Comparison of ENCODE assay signal across 10 cellular contexts in the genomic region with DNA sequence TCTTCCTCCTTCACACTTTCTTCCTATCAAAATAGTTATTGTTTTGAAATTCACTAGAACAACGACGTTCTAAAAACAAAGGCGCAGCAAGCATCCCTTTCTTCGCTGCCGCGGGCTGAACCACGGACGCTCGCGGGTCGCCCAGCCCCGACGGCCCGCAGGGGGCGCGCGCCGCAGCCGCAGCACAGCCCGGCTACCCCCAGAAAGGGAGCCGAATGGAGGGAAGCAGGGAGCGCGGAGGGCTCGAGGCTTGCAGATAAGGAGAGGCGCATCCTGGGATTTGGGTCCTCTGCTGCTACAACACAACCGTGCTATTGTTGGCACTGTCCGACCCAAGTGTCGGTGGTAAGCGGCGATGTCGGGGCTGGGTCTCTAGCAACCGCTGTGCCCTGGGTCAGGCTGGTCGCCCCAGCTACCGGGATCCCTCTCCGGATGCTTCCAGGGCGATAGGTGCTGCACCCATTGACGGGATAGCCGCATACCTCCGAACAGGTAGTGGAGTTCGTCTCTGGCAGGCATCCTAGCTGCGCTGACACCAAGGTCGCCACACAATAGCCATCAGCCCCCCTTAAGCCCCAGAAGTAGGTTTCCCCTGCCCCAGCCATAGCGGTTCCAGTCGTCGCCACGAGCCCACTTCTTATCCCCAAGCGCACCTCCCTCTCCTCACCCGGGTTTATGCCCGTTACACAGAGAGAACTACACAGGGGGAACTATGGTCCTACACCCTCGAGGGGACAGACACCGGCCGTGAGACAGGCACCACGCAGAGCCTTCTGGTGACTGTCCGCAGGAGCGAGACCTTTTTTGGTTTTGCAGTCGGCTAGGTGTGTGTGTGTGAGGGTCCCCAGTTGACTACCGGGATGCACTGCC. TPM values are rescaled to one million over a fixed set of nuclear protein-coding genes. Genes with fewer than 3 reads are reported as not detected.
DNase-seq lines count a peak whose midpoint lies in the region; ATAC-seq and TF ChIP-seq lines count a peak whose summit lies in the region.
"Had no signal": no experiment of that assay in that cellular context is flagged by ENCODE, and none has a peak within 500 bp of the region (broad histone marks: within the 10 kb centered on the region; RNA-seq: fewer than 3 reads in every experiment).

No MANE protein-coding gene starts in this region.

- H3K4me1 ChIP-seq in left ventricle myocardium inferior, result peaks cover 61% of the 10 kb centered on the region
- H3K4me1 ChIP-seq in spleen, result peaks cover 6 to 82% (median 62%) of the 10 kb centered on the region in 6 donors

- TF ChIP-seq CTCF in VCaP (conservative IDR thresholded peaks at IDR 0.05), result peak; percentile 28
- peak; percentile 58 for TF ChIP-seq CTCF in left ventricle myocardium inferior (IDR thresholded peaks at IDR 0.05; ENCODE audit: borderline replicate concordance)
- TF ChIP-seq CTCF in spleen (IDR thresholded peaks at IDR 0.05 in 8 of 11, conservative IDR thresholded peaks at IDR 0.05 in 3 of 11), result peak in 6 of 11 experiments; percentile 6 to 54 (median 40)

- no peaks in the 10 kb centered on the region for H3K36me3 ChIP-seq in left ventricle myocardium inferior
- no peaks in the 10 kb centered on the region for H3K36me3 ChIP-seq in spleen

- 2 to 5% (median 4%) methylated on average over 36 to 57 of the region's 57 CpGs for WGBS in spleen, 5 donors

- H3K9me3 ChIP-seq in left ventricle myocardium inferior (replicated peaks), result no peaks in the 10 kb centered on the region
- peaks cover 0 to 6% (median 0%) of the 10 kb centered on the region in 8 donors for H3K9me3 ChIP-seq in spleen

- H3K4me3 ChIP-seq in left ventricle myocardium inferior (no peak overlapping the region), spleen (peak overlapping the region in 2 of 8 donors; percentile 13 to 34)

- intact Hi-C loops in left ventricle myocardium inferior (cut with micrococcal nuclease) (loop anchor here (5.0 to 10.0 kb wide), 2 partner anchors 411 to 933 kb away; no protein-coding TSS in a partner anchor), spleen (cut with DNase I; ENCODE audit: low total_unique reads) (no loop called here)

- no peak for TF ChIP-seq POLR2A in spleen (IDR thresholded peaks at IDR 0.05)

- H3K27ac ChIP-seq in VCaP, result no peak overlapping the region
- H3K27ac ChIP-seq in left ventricle myocardium inferior (replicated peaks), result no peak overlapping the region
- H3K27ac ChIP-seq in spleen, result no peak overlapping the region
- H3K27ac ChIP-seq: KMS-11 had no signal

- DNase-seq in NCI-H2081 (lab: John Stamatoyannopoulos, UW) (peak; percentile 62 to 63), NCI-H2081 treated with DMSO at 0.1 percent for 48 hours (lab: John Stamatoyannopoulos, UW) (no peak), left ventricle myocardium inferior (no peak), spleen (peak; percentile 74), NCI-H2107 (lab: John Stamatoyannopoulos, UW) (no peak)
- DNase-seq in NK-92 treated with Interleukin-12 subunit alpha and Interleukin-12 subunit beta, amount 100 ng/mL, for 24 hours (lab: John Stamatoyannopoulos, UW), result no peak
- DNase-seq: AML-193 had no signal

- H3K27me3 ChIP-seq in left ventricle myocardium inferior (ENCODE audit: low read depth) (peaks cover 100% of the 10 kb centered on the region), spleen (replicated peaks in 1 of 7) (peaks cover 20 to 100% (median 86%) of the 10 kb centered on the region in 7 donors)

- ATAC-seq in GM21786 (IDR thresholded peaks at IDR 0.05; ENCODE audit: unreplicated experiment), result no peak

RNA-seq across cellular contexts. Expression of gene ONECUT1, which starts 6.0 kb away (rescaled TPM):
- not detected for total RNA-seq in left ventricle myocardium inferior
- total RNA-seq in spleen, result not detected
- polyA plus RNA-seq in spleen, result not detected

Comparison
In these comparisons a context has a peak if more than half of its experiments do, and no peak if none do; other contexts are left out.
1. DNase-seq: peak in NCI-H2081 (2 of 2) and spleen (single experiment); none in NCI-H2081 treated with DMSO at 0.1 percent for 48 hours (single experiment), left ventricle myocardium inferior (single experiment), NK-92 treated with Interleukin-12 subunit alpha and Interleukin-12 subunit beta, amount 100 ng/mL, for 24 hours (single experiment) and NCI-H2107 (single experiment).
2. Peak in every context shown above with its lines, with median percentiles within 50 percentile points of each other: CTCF ChIP-seq.